In the genomic region with DNA sequence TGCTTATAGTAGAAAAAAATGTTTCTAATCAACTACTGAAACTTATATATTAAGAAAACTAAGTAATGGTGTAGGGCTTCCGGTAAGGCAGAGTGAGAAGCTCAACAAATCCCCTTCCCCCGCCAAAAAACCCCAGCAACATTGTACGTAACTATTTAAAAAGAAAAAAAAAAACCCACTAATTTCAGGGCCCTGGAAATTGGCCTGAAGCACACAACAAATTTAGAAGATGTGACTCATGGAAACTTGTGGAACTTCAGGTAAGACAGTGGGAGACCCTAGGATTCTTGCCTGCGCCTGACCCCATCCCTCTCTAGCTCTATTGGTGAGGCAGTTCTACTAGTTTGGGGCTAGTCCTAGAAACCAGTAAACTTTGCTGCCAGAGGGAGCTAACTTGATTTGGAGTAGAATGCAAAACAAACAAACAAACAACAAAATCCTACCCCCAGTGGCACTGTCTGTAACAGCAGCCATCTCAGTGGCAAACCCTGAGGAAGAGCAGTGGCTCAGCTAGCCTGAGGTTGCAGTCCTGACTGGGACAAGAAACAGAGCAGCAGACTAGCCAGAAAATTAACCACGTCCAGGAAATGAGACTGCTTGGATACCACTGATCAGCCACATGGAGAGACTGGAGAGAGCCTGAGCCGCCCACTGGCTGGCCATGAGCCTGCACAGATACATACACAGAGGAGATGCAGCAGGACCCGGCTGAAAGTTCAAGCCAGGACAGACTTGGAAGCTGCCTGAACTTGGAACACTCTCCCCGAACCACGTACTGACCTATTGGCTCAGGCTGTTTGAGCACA, we compare ENCODE assay signal across 10 cellular contexts.
DNase-seq lines count a peak whose midpoint lies in the region; ATAC-seq and TF ChIP-seq lines count a peak whose summit lies in the region.
"Had no signal": no experiment of that assay in that cellular context is flagged by ENCODE, and none has a peak within 500 bp of the region (broad histone marks: within the 10 kb centered on the region; RNA-seq: fewer than 3 reads in every experiment).

No MANE protein-coding gene starts in this region.

- H3K36me3 ChIP-seq in RWPE2 (ENCODE audit: low read depth) = no peaks in the 10 kb centered on the region
- H3K36me3 ChIP-seq in testis (ENCODE audit: low read depth, missing control alignments) = no peaks in the 10 kb centered on the region
- no peaks in the 10 kb centered on the region for H3K36me3 ChIP-seq in OCI-LY7 (ENCODE audit: insufficient read depth, low read length)

- H3K4me3 Mint-ChIP-seq in activated T-cell treated with anti-CD3 and anti-CD28 coated beads, Interleukin-2, amount 50 U/mL, for 72 hours = no peak overlapping the region
- H3K4me3 Mint-ChIP-seq: CD4-positive, alpha-beta T cell had no signal

- no peak overlapping the region for H2AFZ ChIP-seq in OCI-LY7 (ENCODE audit: low read length)

- TF ChIP-seq CTCF in RWPE2 (IDR thresholded peaks at IDR 0.05; ENCODE audit: poor library complexity, severe bottlenecking) (peak; percentile 12), testis (IDR thresholded peaks at IDR 0.05) (peak in 2 of 3 experiments; percentile 13 to 23), OCI-LY7 (conservative IDR thresholded peaks at IDR 0.05; ENCODE audit: low read length) (no peak; the same call in 1 of the 2 replicates)

- intact Hi-C loops in right cardiac atrium (cut with DNase I) = no loop called here
- intact Hi-C loops in testis (cut with DNase I; ENCODE audit: low total_unique reads) = no loop called here
- intact Hi-C loops in OCI-LY7 (cut with micrococcal nuclease; ENCODE audit: unreplicated experiment) = no loop called here

- no peak overlapping the region for H3K27ac ChIP-seq in RWPE2 (ENCODE audit: poor library complexity, severe bottlenecking)
- no peak overlapping the region for H3K27ac ChIP-seq in right cardiac atrium (ENCODE audit: low read length)
- H3K27ac ChIP-seq in testis = no peak overlapping the region
- H3K27ac ChIP-seq in OCI-LY7 (ENCODE audit: low read depth, low read length, poor library complexity, severe bottlenecking) = no peak overlapping the region

- H3K4me3 ChIP-seq in RWPE2 (ENCODE audit: severe bottlenecking) (no peak overlapping the region), right cardiac atrium (ENCODE audit: low read length) (no peak overlapping the region), testis (no peak overlapping the region), OCI-LY7 (ENCODE audit: low read depth, low read length, poor library complexity, severe bottlenecking) (no peak overlapping the region)

- POLR2A ChIA-PET in OCI-LY7 (lab: Charles Lee) = interaction anchor here (0.7 kb wide), 1 partner anchor 1412 kb away, joined by 3 read pairs; no protein-coding TSS in a partner anchor

- no peaks in the 10 kb centered on the region for H3K27me3 ChIP-seq in RWPE2 (ENCODE audit: insufficient read depth, poor library complexity, severe bottlenecking)
- no peaks in the 10 kb centered on the region for H3K27me3 ChIP-seq in right cardiac atrium (ENCODE audit: control insufficient read depth, insufficient read depth)
- no peaks in the 10 kb centered on the region for H3K27me3 ChIP-seq in testis

- peaks cover 2 to 3% of the 10 kb centered on the region in 2 donors for H3K9me3 Mint-ChIP-seq in activated T-cell treated with anti-CD3 and anti-CD28 coated beads, Interleukin-2, amount 50 U/mL, for 72 hours
- H3K9me3 Mint-ChIP-seq: CD4-positive, alpha-beta T cell had no signal

- H3K27ac Mint-ChIP-seq in activated T-cell treated with anti-CD3 and anti-CD28 coated beads, Interleukin-2, amount 50 U/mL, for 72 hours = no peak overlapping the region
- H3K27ac Mint-ChIP-seq: CD4-positive, alpha-beta T cell had no signal

- H3K79me2 ChIP-seq in OCI-LY7 (ENCODE audit: insufficient read depth, low read depth, low read length) = no peaks in the 10 kb centered on the region

- ATAC-seq in activated T-cell treated with anti-CD3 and anti-CD28 coated beads, Interleukin-2, amount 50 U/mL, for 72 hours (replicated peaks in 1 of 2) = peak; percentile 40 to 49
- ATAC-seq in RWPE2 (ENCODE audit: low read depth) (peak; percentile 83), right cardiac atrium (peak; percentile 86 to 87), HG02884 (IDR thresholded peaks at IDR 0.05; ENCODE audit: unreplicated experiment) (no peak)

- H3K9me3 ChIP-seq in RWPE2 (ENCODE audit: severe bottlenecking) (no peaks in the 10 kb centered on the region), right cardiac atrium (ENCODE audit: control insufficient read depth, low read length) (no peaks in the 10 kb centered on the region), testis (no peaks in the 10 kb centered on the region), OCI-LY7 (ENCODE audit: low read length) (no peaks in the 10 kb centered on the region)

- TF ChIP-seq POLR2A in testis (IDR thresholded peaks at IDR 0.05) = no peak

- H3K4me2 ChIP-seq in OCI-LY7 (ENCODE audit: low read length) = no peak overlapping the region

- no peaks in the 10 kb centered on the region for H3K9me2 ChIP-seq in OCI-LY7 (ENCODE audit: insufficient read depth, low read length)

- H3K4me1 ChIP-seq in RWPE2 (ENCODE audit: insufficient read depth, poor library complexity, severe bottlenecking) (no peaks in the 10 kb centered on the region), right cardiac atrium (ENCODE audit: control insufficient read depth, insufficient read depth, low read length) (no peaks in the 10 kb centered on the region), testis (no peaks in the 10 kb centered on the region), OCI-LY7 (ENCODE audit: insufficient read depth, low read length, poor library complexity, severe bottlenecking) (no peaks in the 10 kb centered on the region)

- no TSS peak for BruUV-seq in OCI-LY7 (replicated peaks; lab: Mats Ljungman, UMichigan)

- CTCF ChIA-PET in OCI-LY7 (lab: Charles Lee; ENCODE audit: unreplicated experiment) = no interaction called here

- DNase-seq in activated T-cell treated with anti-CD3 and anti-CD28 coated beads, Interleukin-2, amount 50 U/mL, for 72 hours = no peak
- DNase-seq in activated T-cell treated with anti-CD3 and anti-CD28 coated beads for 4 hours (no peak), RWPE2 (ENCODE audit: low spot score) (no peak), right cardiac atrium (peak; percentile 67 to 82 (median 73)), testis (peak; percentile 31), OCI-LY7 (ENCODE audit: low spot score) (no peak), nucleus accumbens (lab: John Stamatoyannopoulos, UW) (no peak)
- DNase-seq: CD4-positive, alpha-beta T cell; midbrain had no signal

- H3K27me3 Mint-ChIP-seq in activated T-cell treated with anti-CD3 and anti-CD28 coated beads, Interleukin-2, amount 50 U/mL, for 72 hours (ENCODE audit: low read depth) = no peaks in the 10 kb centered on the region
- H3K27me3 Mint-ChIP-seq: CD4-positive, alpha-beta T cell had no signal

- no peaks in the 10 kb centered on the region for H3K36me3 Mint-ChIP-seq in activated T-cell treated with anti-CD3 and anti-CD28 coated beads, Interleukin-2, amount 50 U/mL, for 72 hours (ENCODE audit: insufficient read depth in 2 of 2)

- H4K20me1 ChIP-seq in OCI-LY7 (ENCODE audit: insufficient read depth, low read length) = no peaks in the 10 kb centered on the region

- WGBS in right cardiac atrium = 52% methylated on average over 9 of the region's 9 CpGs
- WGBS in testis, 2 donors = 46 to 50% methylated on average over 9 of the region's 9 CpGs

- no peaks in the 10 kb centered on the region for H3K4me1 Mint-ChIP-seq in activated T-cell treated with anti-CD3 and anti-CD28 coated beads, Interleukin-2, amount 50 U/mL, for 72 hours (ENCODE audit: low read depth)

Comparison
In these comparisons a context has a peak if more than half of its experiments do, and no peak if none do; other contexts are left out.
1. DNase-seq: peak in right cardiac atrium (3 of 3) and testis (single experiment); none in activated T-cell treated with anti-CD3 and anti-CD28 coated beads, Interleukin-2, amount 50 U/mL, for 72 hours (0 of 2), activated T-cell treated with anti-CD3 and anti-CD28 coated beads for 4 hours (single experiment), RWPE2 (single experiment), OCI-LY7 (single experiment) and nucleus accumbens (0 of 56).